26 cellular contexts compared by ENCODE assay signal in the genomic region with DNA sequence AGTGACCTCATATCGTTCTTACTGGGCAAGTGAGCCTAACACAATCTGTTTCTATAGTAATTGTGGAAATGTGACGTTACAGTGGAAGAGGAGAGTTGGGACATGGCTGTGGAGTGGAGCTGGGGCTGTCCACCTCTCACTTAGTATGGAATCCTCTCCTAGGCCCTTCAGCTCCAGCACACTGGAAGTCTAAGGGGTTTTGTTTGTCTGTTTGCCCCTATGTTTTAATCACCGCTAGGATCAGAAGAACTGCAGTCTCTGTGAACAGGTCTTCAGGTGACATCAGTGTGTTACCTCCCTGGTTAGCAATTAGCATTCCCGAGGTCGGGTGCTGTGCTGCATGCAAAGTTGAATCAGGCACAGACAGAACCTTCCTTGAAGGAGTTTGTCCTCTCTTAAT. TPM values are rescaled to one million over a fixed set of nuclear protein-coding genes. Genes with fewer than 3 reads are reported as not detected.
"Had no signal": no experiment of that assay in that cellular context is flagged by ENCODE, and none has a peak within 500 bp of the region (broad histone marks: within the 10 kb centered on the region; RNA-seq: fewer than 3 reads in every experiment).

No MANE protein-coding gene starts in this region.

- H3K9me3 ChIP-seq: esophagus squamous epithelium, gastrocnemius medialis, heart right ventricle, left lung, lower lobe of right lung had no signal

- H3K27ac ChIP-seq: coronary artery, dorsolateral prefrontal cortex, esophagus squamous epithelium, gastrocnemius medialis, heart right ventricle, left lung, lower lobe of right lung had no signal

- DNase-seq: dermis blood vessel endothelial cell; dorsolateral prefrontal cortex; effector CD4-positive, alpha-beta T cell; effector memory CD4-positive, alpha-beta T cell; esophagus squamous epithelium; foreskin fibroblast; foreskin melanocyte; gastrocnemius medialis; glutamatergic neuron; head of caudate nucleus; heart right ventricle; hippocampal formation; left cardiac atrium; left lung; left ventricle myocardium superior; lower lobe of right lung; mesenchymal stem cell; midbrain had no signal

- H3K36me3 ChIP-seq: esophagus squamous epithelium, gastrocnemius medialis, heart right ventricle, left lung, lower lobe of right lung had no signal

- FAIRE-seq: colon, endothelial cell of umbilical vein, islet of Langerhans, keratinocyte had no signal

- H3K4me1 ChIP-seq: gastrocnemius medialis, heart right ventricle, left lung, lower lobe of right lung had no signal

- H3K4me3 ChIP-seq: coronary artery, dorsolateral prefrontal cortex, esophagus squamous epithelium, gastrocnemius medialis, heart right ventricle, left lung, lower lobe of right lung had no signal

- H3K27me3 ChIP-seq: esophagus squamous epithelium, left lung had no signal

RNA-seq across cellular contexts. Expression of gene CLDN34, which starts 49.3 kb away (rescaled TPM):
- total RNA-seq: dermis blood vessel endothelial cell, epithelial cell of proximal tubule, gastrocnemius medialis, heart right ventricle, kidney epithelial cell, left cardiac atrium, left ventricle myocardium superior, mononuclear cell had no signal
- polyA plus RNA-seq: heart right ventricle had no signal
